In genomic region chr19:18300930-18301717, GRCh38 we compare ENCODE assay signal across 1 cellular context.
TF ChIP-seq lines count a peak whose summit lies in the region.

No MANE protein-coding gene starts in this region.

TF ChIP-seq in SK-N-SH treated with all-trans-retinoic acid at 6 μM for 48 hours, 23 proteins besides CTCF, POLR2A, EP300 and RAD21 (continued from another document):
- TF ChIP-seq TSHZ2 (CRISPR knock-in tag; IDR thresholded peaks at IDR 0.05) (no peak), ESRRG (CRISPR knock-in tag; IDR thresholded peaks at IDR 0.05) (no peak), TCF4 (CRISPR knock-in tag; IDR thresholded peaks at IDR 0.05; ENCODE audit: borderline replicate concordance) (no peak), BACH2 (CRISPR knock-in tag; IDR thresholded peaks at IDR 0.05; ENCODE audit: borderline replicate concordance) (no peak), ZNF70 (CRISPR knock-in tag; IDR thresholded peaks at IDR 0.05) (no peak), ZNF8 (CRISPR knock-in tag; IDR thresholded peaks at IDR 0.05) (no peak), ZFP30 (CRISPR knock-in tag; IDR thresholded peaks at IDR 0.05) (no peak), GLIS3 (CRISPR knock-in tag; IDR thresholded peaks at IDR 0.05) (no peak), CSDC2 (CRISPR knock-in tag; IDR thresholded peaks at IDR 0.05) (no peak), SNAI2 (CRISPR knock-in tag; IDR thresholded peaks at IDR 0.05) (no peak), PATZ1 (CRISPR knock-in tag; IDR thresholded peaks at IDR 0.05; ENCODE audit: borderline replicate concordance) (no peak), ZC3H10 (CRISPR knock-in tag; IDR thresholded peaks at IDR 0.05) (no peak), ZNF565 (CRISPR knock-in tag; conservative IDR thresholded peaks at IDR 0.05; ENCODE audit: low read depth) (no peak), TOX (CRISPR knock-in tag; IDR thresholded peaks at IDR 0.05; ENCODE audit: borderline replicate concordance) (no peak), RARB (CRISPR knock-in tag; IDR thresholded peaks at IDR 0.05) (no peak), ARNTL (CRISPR knock-in tag; IDR thresholded peaks at IDR 0.05; ENCODE audit: borderline replicate concordance, low read depth) (no peak), ZFP3 (CRISPR knock-in tag; IDR thresholded peaks at IDR 0.05) (no peak)
